Comparison of ENCODE assay signal across 1 cellular context in the genomic region with DNA sequence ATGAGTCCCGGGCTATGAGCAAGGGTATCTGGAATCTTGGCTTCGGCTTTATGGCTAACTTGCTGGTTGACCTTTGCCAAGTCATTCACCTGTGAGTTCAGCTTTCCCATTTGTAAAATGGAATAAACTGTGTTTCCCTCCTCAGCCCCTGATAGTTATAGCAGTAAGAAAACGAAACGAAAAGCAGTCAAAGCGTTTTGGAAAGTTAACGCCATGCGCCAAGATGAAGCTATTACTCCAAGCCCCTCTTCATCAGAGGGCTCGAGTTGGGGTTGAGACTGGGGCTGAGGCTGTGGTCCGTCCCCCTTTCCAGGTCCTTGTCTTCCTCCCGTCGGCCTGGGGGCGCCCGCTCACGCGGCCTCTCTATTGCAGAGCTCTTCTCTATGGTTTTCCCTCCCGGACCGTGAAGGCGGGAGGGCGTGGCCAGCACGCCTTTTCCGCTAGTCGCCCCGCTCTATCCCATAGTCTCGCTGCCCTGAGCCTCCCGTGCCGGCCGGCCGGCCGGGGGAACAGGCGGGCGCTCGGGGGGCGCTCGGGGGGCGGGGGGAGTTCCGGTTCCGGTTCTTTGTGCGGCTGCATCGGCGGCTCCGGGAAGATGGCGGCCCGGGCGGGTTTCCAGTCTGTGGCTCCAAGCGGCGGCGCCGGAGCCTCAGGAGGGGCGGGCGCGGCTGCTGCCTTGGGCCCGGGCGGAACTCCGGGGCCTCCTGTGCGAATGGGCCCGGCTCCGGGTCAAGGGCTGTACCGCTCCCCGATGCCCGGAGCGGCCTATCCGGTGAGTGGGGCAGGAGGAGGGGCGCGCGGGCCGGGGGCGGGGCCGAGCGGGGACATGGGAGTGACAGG.
TF ChIP-seq lines count a peak whose summit lies in the region.

A gene (plus strand): TSS at position 568 of the 840 bp plus-strand sequence. CDS start 28 bp downstream, at position 596.

TF ChIP-seq in HEK293, 187 proteins besides CTCF, POLR2A, EP300 and RAD21 (continued from another document):
- TF ChIP-seq KLF10 (tag by site-specific recombination; IDR thresholded peaks at IDR 0.05) (peak; percentile 46; the same call in 1 of the 2 replicates), ZNF214 (tag by site-specific recombination; IDR thresholded peaks at IDR 0.05; ENCODE audit: borderline replicate concordance) (no peak), KLF9 (tag by site-specific recombination; IDR thresholded peaks at IDR 0.05; ENCODE audit: low read depth) (peak; percentile 84; the same call in 1 of the 2 replicates), ZNF843 (tag by site-specific recombination; IDR thresholded peaks at IDR 0.05) (no peak), ZNF394 (tag by site-specific recombination; IDR thresholded peaks at IDR 0.05; ENCODE audit: borderline replicate concordance) (peak; percentile 28; the same call in 1 of the 2 replicates), ZNF544 (tag by site-specific recombination; IDR thresholded peaks at IDR 0.05) (no peak), ZNF549 (tag by site-specific recombination; IDR thresholded peaks at IDR 0.05) (no peak), SP7 (tag by site-specific recombination; IDR thresholded peaks at IDR 0.05) (peak; percentile 41; the same call in 1 of the 2 replicates), ZNF37A (tag by site-specific recombination; IDR thresholded peaks at IDR 0.05) (no peak), ZNF140 (tag by site-specific recombination; IDR thresholded peaks at IDR 0.05) (no peak), BCL11A (tag by site-specific recombination; IDR thresholded peaks at IDR 0.05; ENCODE audit: low read depth) (no peak), KLF1 (tag by site-specific recombination; IDR thresholded peaks at IDR 0.05) (peak; percentile 23; the same call in 1 of the 2 replicates), ZEB2 (tag by site-specific recombination; IDR thresholded peaks at IDR 0.05) (peak; percentile 84), ZNF350 (tag by site-specific recombination; IDR thresholded peaks at IDR 0.05) (no peak), ZNF629 (tag by site-specific recombination; IDR thresholded peaks at IDR 0.05) (peak; percentile 46), ZNF776 (tag by site-specific recombination; IDR thresholded peaks at IDR 0.05; ENCODE audit: borderline replicate concordance) (no peak), ZNF19 (tag by site-specific recombination; IDR thresholded peaks at IDR 0.05; ENCODE audit: low read depth) (no peak), SALL2 (tag by site-specific recombination; IDR thresholded peaks at IDR 0.05; ENCODE audit: borderline replicate concordance) (no peak), ZNF335 (tag by site-specific recombination; conservative IDR thresholded peaks at IDR 0.05) (peak; percentile 56), ZNF621 (tag by site-specific recombination; IDR thresholded peaks at IDR 0.05) (no peak), ZBTB21 (tag by site-specific recombination; IDR thresholded peaks at IDR 0.05) (no peak), GLI4 (tag by site-specific recombination; IDR thresholded peaks at IDR 0.05) (no peak), ZNF366 (tag by site-specific recombination; conservative IDR thresholded peaks at IDR 0.05) (no peak), HOXD13 (CRISPR knock-in tag; IDR thresholded peaks at IDR 0.05; ENCODE audit: borderline replicate concordance) (no peak), ZNF560 (tag by site-specific recombination; IDR thresholded peaks at IDR 0.05; ENCODE audit: borderline replicate concordance) (no peak), ZNF221 (tag by site-specific recombination; IDR thresholded peaks at IDR 0.05; ENCODE audit: borderline replicate concordance) (no peak), ZXDB (tag by site-specific recombination; IDR thresholded peaks at IDR 0.05) (peak; percentile 48; the same call in 1 of the 2 replicates), SP2 (tag by site-specific recombination; IDR thresholded peaks at IDR 0.05) (peak; percentile 75), ZNF76 (tag by site-specific recombination; IDR thresholded peaks at IDR 0.05; ENCODE audit: borderline replicate concordance, low read depth) (peak; percentile 53; the same call in 1 of the 2 replicates), ZNF311 (tag by site-specific recombination; IDR thresholded peaks at IDR 0.05; ENCODE audit: borderline replicate concordance) (no peak), YY1 (tag by site-specific recombination; IDR thresholded peaks at IDR 0.05) (peak; percentile 78), GLIS1 (tag by site-specific recombination; IDR thresholded peaks at IDR 0.05) (peak; percentile 69), ZNF416 (tag by site-specific recombination; IDR thresholded peaks at IDR 0.05) (no peak), ZNF202 (tag by site-specific recombination; IDR thresholded peaks at IDR 0.05; ENCODE audit: borderline replicate concordance) (no peak)
- TF ChIP-seq, protein P1, sequence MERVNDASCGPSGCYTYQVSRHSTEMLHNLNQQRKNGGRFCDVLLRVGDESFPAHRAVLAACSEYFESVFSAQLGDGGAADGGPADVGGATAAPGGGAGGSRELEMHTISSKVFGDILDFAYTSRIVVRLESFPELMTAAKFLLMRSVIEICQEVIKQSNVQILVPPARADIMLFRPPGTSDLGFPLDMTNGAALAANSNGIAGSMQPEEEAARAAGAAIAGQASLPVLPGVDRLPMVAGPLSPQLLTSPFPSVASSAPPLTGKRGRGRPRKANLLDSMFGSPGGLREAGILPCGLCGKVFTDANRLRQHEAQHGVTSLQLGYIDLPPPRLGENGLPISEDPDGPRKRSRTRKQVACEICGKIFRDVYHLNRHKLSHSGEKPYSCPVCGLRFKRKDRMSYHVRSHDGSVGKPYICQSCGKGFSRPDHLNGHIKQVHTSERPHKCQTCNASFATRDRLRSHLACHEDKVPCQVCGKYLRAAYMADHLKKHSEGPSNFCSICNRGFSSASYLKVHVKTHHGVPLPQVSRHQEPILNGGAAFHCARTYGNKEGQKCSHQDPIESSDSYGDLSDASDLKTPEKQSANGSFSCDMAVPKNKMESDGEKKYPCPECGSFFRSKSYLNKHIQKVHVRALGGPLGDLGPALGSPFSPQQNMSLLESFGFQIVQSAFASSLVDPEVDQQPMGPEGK (tag by site-specific recombination; IDR thresholded peaks at IDR 0.05), result peak; percentile 66
- TF ChIP-seq, protein P2, sequence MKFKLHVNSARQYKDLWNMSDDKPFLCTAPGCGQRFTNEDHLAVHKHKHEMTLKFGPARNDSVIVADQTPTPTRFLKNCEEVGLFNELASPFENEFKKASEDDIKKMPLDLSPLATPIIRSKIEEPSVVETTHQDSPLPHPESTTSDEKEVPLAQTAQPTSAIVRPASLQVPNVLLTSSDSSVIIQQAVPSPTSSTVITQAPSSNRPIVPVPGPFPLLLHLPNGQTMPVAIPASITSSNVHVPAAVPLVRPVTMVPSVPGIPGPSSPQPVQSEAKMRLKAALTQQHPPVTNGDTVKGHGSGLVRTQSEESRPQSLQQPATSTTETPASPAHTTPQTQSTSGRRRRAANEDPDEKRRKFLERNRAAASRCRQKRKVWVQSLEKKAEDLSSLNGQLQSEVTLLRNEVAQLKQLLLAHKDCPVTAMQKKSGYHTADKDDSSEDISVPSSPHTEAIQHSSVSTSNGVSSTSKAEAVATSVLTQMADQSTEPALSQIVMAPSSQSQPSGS (tag by site-specific recombination; IDR thresholded peaks at IDR 0.05; ENCODE audit: low read depth), result no peak
- TF ChIP-seq, protein P3, sequence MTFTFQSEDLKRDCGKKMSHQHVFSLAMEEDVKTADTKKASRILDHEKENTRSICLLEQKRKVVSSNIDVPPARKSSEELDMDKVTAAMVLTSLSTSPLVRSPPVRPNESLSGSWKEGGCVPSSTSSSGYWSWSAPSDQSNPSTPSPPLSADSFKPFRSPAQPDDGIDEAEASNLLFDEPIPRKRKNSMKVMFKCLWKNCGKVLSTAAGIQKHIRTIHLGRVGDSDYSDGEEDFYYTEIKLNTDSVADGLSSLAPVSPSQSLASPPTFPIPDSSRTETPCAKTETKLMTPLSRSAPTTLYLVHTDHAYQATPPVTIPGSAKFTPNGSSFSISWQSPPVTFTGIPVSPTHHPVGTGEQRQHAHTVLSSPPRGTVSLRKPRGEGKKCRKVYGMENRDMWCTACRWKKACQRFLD (tag by site-specific recombination; IDR thresholded peaks at IDR 0.05), result peak; percentile 81
- TF ChIP-seq, protein P4, sequence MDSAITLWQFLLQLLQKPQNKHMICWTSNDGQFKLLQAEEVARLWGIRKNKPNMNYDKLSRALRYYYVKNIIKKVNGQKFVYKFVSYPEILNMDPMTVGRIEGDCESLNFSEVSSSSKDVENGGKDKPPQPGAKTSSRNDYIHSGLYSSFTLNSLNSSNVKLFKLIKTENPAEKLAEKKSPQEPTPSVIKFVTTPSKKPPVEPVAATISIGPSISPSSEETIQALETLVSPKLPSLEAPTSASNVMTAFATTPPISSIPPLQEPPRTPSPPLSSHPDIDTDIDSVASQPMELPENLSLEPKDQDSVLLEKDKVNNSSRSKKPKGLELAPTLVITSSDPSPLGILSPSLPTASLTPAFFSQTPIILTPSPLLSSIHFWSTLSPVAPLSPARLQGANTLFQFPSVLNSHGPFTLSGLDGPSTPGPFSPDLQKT (IDR thresholded peaks at IDR 0.05; ENCODE audit: borderline replicate concordance, low read depth, low read length), result no peak
- TF ChIP-seq, protein P5, sequence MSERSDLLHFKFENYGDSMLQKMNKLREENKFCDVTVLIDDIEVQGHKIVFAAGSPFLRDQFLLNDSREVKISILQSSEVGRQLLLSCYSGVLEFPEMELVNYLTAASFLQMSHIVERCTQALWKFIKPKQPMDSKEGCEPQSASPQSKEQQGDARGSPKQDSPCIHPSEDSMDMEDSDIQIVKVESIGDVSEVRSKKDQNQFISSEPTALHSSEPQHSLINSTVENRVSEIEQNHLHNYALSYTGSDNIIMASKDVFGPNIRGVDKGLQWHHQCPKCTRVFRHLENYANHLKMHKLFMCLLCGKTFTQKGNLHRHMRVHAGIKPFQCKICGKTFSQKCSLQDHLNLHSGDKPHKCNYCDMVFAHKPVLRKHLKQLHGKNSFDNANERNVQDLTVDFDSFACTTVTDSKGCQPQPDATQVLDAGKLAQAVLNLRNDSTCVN (tag by site-specific recombination; optimal IDR thresholded peaks at IDR 0.05), result peak; percentile 30
- TF ChIP-seq, protein P6, sequence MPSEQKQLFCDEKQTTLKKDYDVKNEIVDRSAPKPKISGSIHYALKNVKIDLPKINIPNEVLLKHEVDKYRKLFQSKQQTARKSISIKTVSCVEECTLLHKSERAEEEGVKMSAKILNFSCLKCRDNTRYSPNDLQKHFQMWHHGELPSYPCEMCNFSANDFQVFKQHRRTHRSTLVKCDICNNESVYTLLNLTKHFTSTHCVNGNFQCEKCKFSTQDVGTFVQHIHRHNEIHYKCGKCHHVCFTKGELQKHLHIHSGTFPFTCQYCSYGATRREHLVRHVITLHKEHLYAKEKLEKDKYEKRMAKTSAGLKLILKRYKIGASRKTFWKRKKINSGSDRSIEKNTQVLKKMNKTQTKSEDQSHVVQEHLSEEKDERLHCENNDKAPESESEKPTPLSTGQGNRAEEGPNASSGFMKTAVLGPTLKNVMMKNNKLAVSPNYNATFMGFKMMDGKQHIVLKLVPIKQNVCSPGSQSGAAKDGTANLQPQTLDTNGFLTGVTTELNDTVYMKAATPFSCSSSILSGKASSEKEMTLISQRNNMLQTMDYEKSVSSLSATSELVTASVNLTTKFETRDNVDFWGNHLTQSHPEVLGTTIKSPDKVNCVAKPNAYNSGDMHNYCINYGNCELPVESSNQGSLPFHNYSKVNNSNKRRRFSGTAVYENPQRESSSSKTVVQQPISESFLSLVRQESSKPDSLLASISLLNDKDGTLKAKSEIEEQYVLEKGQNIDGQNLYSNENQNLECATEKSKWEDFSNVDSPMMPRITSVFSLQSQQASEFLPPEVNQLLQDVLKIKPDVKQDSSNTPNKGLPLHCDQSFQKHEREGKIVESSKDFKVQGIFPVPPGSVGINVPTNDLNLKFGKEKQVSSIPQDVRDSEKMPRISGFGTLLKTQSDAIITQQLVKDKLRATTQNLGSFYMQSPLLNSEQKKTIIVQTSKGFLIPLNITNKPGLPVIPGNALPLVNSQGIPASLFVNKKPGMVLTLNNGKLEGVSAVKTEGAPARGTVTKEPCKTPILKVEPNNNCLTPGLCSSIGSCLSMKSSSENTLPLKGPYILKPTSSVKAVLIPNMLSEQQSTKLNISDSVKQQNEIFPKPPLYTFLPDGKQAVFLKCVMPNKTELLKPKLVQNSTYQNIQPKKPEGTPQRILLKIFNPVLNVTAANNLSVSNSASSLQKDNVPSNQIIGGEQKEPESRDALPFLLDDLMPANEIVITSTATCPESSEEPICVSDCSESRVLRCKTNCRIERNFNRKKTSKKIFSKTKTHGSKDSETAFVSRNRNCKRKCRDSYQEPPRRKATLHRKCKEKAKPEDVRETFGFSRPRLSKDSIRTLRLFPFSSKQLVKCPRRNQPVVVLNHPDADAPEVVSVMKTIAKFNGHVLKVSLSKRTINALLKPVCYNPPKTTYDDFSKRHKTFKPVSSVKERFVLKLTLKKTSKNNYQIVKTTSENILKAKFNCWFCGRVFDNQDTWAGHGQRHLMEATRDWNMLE (tag by site-specific recombination; conservative IDR thresholded peaks at IDR 0.05; ENCODE audit: low read depth), result peak; percentile 50; the same call in 1 of the 2 replicates
- TF ChIP-seq, protein P7, sequence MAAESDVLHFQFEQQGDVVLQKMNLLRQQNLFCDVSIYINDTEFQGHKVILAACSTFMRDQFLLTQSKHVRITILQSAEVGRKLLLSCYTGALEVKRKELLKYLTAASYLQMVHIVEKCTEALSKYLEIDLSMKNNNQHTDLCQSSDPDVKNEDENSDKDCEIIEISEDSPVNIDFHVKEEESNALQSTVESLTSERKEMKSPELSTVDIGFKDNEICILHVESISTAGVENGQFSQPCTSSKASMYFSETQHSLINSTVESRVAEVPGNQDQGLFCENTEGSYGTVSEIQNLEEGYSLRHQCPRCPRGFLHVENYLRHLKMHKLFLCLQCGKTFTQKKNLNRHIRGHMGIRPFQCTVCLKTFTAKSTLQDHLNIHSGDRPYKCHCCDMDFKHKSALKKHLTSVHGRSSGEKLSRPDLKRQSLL (tag by site-specific recombination; IDR thresholded peaks at IDR 0.05), result 0 out of 2 replicates have a peak, but pooled peaks have one; percentile 12
- TF ChIP-seq, protein P8, sequence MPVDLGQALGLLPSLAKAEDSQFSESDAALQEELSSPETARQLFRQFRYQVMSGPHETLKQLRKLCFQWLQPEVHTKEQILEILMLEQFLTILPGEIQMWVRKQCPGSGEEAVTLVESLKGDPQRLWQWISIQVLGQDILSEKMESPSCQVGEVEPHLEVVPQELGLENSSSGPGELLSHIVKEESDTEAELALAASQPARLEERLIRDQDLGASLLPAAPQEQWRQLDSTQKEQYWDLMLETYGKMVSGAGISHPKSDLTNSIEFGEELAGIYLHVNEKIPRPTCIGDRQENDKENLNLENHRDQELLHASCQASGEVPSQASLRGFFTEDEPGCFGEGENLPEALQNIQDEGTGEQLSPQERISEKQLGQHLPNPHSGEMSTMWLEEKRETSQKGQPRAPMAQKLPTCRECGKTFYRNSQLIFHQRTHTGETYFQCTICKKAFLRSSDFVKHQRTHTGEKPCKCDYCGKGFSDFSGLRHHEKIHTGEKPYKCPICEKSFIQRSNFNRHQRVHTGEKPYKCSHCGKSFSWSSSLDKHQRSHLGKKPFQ (tag by site-specific recombination; IDR thresholded peaks at IDR 0.05), result no peak
